In genomic region chr22:31676700-31677099, GRCh38 we compare ENCODE assay signal across 8 cellular contexts. TPM values are rescaled to one million over a fixed set of nuclear protein-coding genes. Genes with fewer than 3 reads are reported as not detected.
A peak's percentile ranks its signal among the peaks of the same experiment; 100 is the strongest.
DNase-seq lines count a peak whose midpoint lies in the region; ATAC-seq and TF ChIP-seq lines count a peak whose summit lies in the region.

No MANE protein-coding gene starts in this region.

- no peaks in the 10 kb centered on the region for H3K27me3 ChIP-seq in CD4-positive, alpha-beta T cell (ENCODE audit: control insufficient read depth, insufficient read depth, low read length)

- peak overlapping the region; percentile 94 for H3K4me3 Mint-ChIP-seq in CD4-positive, alpha-beta T cell

- no peak overlapping the region for H3K27ac ChIP-seq in CD4-positive, alpha-beta T cell (ENCODE audit: low read depth, low read length)

- peaks cover 10% of the 10 kb centered on the region for H3K4me1 Mint-ChIP-seq in CD4-positive, alpha-beta T cell (ENCODE audit: low read depth)

- POLR2A ChIA-PET in CD4-positive, alpha-beta T cell (lab: Charles Lee): interaction anchor here (0.6 to 2.4 kb wide), 16 partner anchors 9 to 797 kb away, joined by 3 to 75 read pairs (median 5); partner anchors contain the start of genes DEPDC5, PATZ1, PISD and SFI1

- H3K9me3 ChIP-seq in CD4-positive, alpha-beta T cell (ENCODE audit: control insufficient read depth, low read length): no peaks in the 10 kb centered on the region

- intact Hi-C loops in CD4-positive, alpha-beta T cell (cut with DNase I, micrococcal nuclease): loop anchor here (1.0 to 5.0 kb wide), 3 partner anchors 14 to 329 kb away; partner anchors contain the start of genes PISD (in 2 of the 2), DEPDC5 (in 1 of the 2), PATZ1 (in 1 of the 2) and PRR14L (in 1 of the 2)

- DNase-seq in CD4-positive, alpha-beta T cell: peak; percentile 85 to 93 (median 90)
- DNase-seq in M059J (ENCODE audit: low read depth) (peak; percentile 9), cerebellum (ENCODE audit: low spot score) (peak; percentile 97), kidney tubule cell (ENCODE audit: low spot score) (peak; percentile 96), SIG-M5 treated with dmso at 0.1 percent for 504 hours (lab: John Stamatoyannopoulos, UW; ENCODE audit: unreplicated experiment) (no peak)
- peak; percentile 84 for DNase-seq in activated CD4-positive, alpha-beta T cell treated with anti-CD3 and anti-CD28 coated beads for 1 hour
- peak; percentile 72 to 92 (median 80) for DNase-seq in stimulated activated CD4-positive, alpha-beta T cell treated with anti-CD3 and anti-CD28 coated beads, Interleukin-1b, Interleukin-23, amount 100 ng/mL, for 24 hours (ENCODE audit: low read depth in 4 of 4, low spot score in 1 of 4)

- no peaks in the 10 kb centered on the region for H3K36me3 Mint-ChIP-seq in CD4-positive, alpha-beta T cell (ENCODE audit: low read depth)

- CTCF ChIA-PET in CD4-positive, alpha-beta T cell (lab: Charles Lee): interaction anchor here (2.1 to 2.5 kb wide), 2 partner anchors 11 to 14 kb away, joined by 7 to 16 read pairs; partner anchors contain the start of gene PISD

- ATAC-seq in CD4-positive, alpha-beta T cell (ENCODE audit: poor library complexity): peak; percentile 100
- peak; percentile 76 for ATAC-seq in GM21360 (IDR thresholded peaks at IDR 0.05; ENCODE audit: unreplicated experiment)

- H3K27me3 Mint-ChIP-seq in CD4-positive, alpha-beta T cell: no peaks in the 10 kb centered on the region

- peak overlapping the region; percentile 90 for H3K27ac Mint-ChIP-seq in CD4-positive, alpha-beta T cell

- no peak for TF ChIP-seq CTCF in CD4-positive, alpha-beta T cell (IDR thresholded peaks at IDR 0.05)

- no peaks in the 10 kb centered on the region for H3K9me3 Mint-ChIP-seq in CD4-positive, alpha-beta T cell

RNA-seq across cellular contexts. Expression of gene PISD, which starts 14.7 kb away (rescaled TPM):
- 10 to 100 TPM; 23.4 to 25.3 TPM for total RNA-seq in CD4-positive, alpha-beta T cell
- 20.1 and 21.7 TPM in 2 replicates for total RNA-seq in M059J (2014; rRNA removed; shearing (Covaris generic))
- total RNA-seq in cerebellum: 31.0 TPM
